In the genomic region with DNA sequence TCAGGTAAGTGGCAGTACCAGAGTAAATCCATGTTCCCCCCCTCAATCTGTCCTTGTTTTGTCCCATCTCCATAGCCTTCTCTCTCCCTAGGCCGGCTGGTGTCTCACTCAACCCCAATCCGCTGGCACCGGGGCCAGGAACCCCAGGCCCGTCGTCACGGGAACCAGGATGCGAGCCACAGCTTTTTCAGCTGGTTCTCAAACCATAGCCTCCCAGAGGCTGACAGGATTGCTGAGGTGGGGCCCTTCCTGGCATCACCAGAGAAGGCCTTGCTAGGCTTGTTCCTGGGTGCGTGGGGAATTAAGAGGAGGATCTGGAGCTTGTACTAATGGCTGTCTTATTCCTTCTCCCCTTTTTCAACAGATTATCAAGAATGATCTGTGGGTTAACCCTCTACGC, we compare ENCODE assay signal across 16 cellular contexts. TPM values are rescaled to one million over a fixed set of nuclear protein-coding genes. Genes with fewer than 3 reads are reported as not detected.
DNase-seq lines count a peak whose midpoint lies in the region; ATAC-seq and TF ChIP-seq lines count a peak whose summit lies in the region.
"Had no signal": no experiment of that assay in that cellular context is flagged by ENCODE, and none has a peak within 500 bp of the region (broad histone marks: within the 10 kb centered on the region; RNA-seq: fewer than 3 reads in every experiment).

No MANE protein-coding gene starts in this region.

- H3K9me3 Mint-ChIP-seq in activated T-cell treated with anti-CD3 and anti-CD28 coated beads, Interleukin-2, amount 50 U/mL, for 72 hours: no peaks in the 10 kb centered on the region
- no peaks in the 10 kb centered on the region for H3K9me3 Mint-ChIP-seq in activated T-cell treated with anti-CD3 and anti-CD28 coated beads, Interleukin-2, amount 50 U/mL, for 4 hours
- no peaks in the 10 kb centered on the region for H3K9me3 Mint-ChIP-seq in activated T-helper 17 cell treated with anti-CD3 and anti-CD28 coated beads, Interleukin-2, amount 50 U/mL, for 72 hours
- H3K9me3 Mint-ChIP-seq in mesothelial cell of epicardium: peaks cover 15% of the 10 kb centered on the region

- H3K27me3 Mint-ChIP-seq in activated T-cell treated with anti-CD3 and anti-CD28 coated beads, Interleukin-2, amount 50 U/mL, for 72 hours (ENCODE audit: low read depth): peaks cover 17% of the 10 kb centered on the region
- no peaks in the 10 kb centered on the region for H3K27me3 Mint-ChIP-seq in activated T-cell treated with anti-CD3 and anti-CD28 coated beads, Interleukin-2, amount 50 U/mL, for 4 hours (ENCODE audit: low read depth)
- no peaks in the 10 kb centered on the region for H3K27me3 Mint-ChIP-seq in activated T-helper 17 cell treated with anti-CD3 and anti-CD28 coated beads, Interleukin-2, amount 50 U/mL, for 72 hours
- H3K27me3 Mint-ChIP-seq in mesothelial cell of epicardium (ENCODE audit: low read depth): no peaks in the 10 kb centered on the region

- intact Hi-C loops in testis (cut with DNase I; ENCODE audit: low total_unique reads): no loop called here

- peak overlapping the region; percentile 9 to 22 for H3K4me3 Mint-ChIP-seq in activated T-cell treated with anti-CD3 and anti-CD28 coated beads, Interleukin-2, amount 50 U/mL, for 72 hours
- H3K4me3 Mint-ChIP-seq in activated T-cell treated with anti-CD3 and anti-CD28 coated beads, Interleukin-2, amount 50 U/mL, for 4 hours: no peak overlapping the region
- H3K4me3 Mint-ChIP-seq in activated T-helper 17 cell treated with anti-CD3 and anti-CD28 coated beads, Interleukin-2, amount 50 U/mL, for 72 hours: peak overlapping the region; percentile 91
- H3K4me3 Mint-ChIP-seq in mesothelial cell of epicardium: peak overlapping the region; percentile 89

- H3K4me3 ChIP-seq in testis: peak overlapping the region in 1 of 2 donors; percentile 91
- H3K4me3 ChIP-seq: left lung had no signal

- H3K36me3 ChIP-seq in testis (ENCODE audit: low read depth, missing control alignments): no peaks in the 10 kb centered on the region

- peaks cover 2% of the 10 kb centered on the region for H3K4me1 ChIP-seq in testis

- peaks cover 15 to 16% of the 10 kb centered on the region in 2 donors for H3K36me3 Mint-ChIP-seq in activated T-cell treated with anti-CD3 and anti-CD28 coated beads, Interleukin-2, amount 50 U/mL, for 72 hours (ENCODE audit: insufficient read depth in 2 of 2)
- peaks cover 32% of the 10 kb centered on the region for H3K36me3 Mint-ChIP-seq in activated T-cell treated with anti-CD3 and anti-CD28 coated beads, Interleukin-2, amount 50 U/mL, for 4 hours (ENCODE audit: insufficient read depth)
- H3K36me3 Mint-ChIP-seq in activated T-helper 17 cell treated with anti-CD3 and anti-CD28 coated beads, Interleukin-2, amount 50 U/mL, for 72 hours (ENCODE audit: low read depth): peaks cover 77% of the 10 kb centered on the region
- H3K36me3 Mint-ChIP-seq in mesothelial cell of epicardium: peaks cover 17% of the 10 kb centered on the region

- 63 to 71% methylated on average over 6 to 9 of the region's 9 CpGs for WGBS in testis, 2 donors

- TF ChIP-seq CTCF in mesothelial cell of epicardium (IDR thresholded peaks at IDR 0.05; ENCODE audit: unreplicated experiment) (no peak), testis (IDR thresholded peaks at IDR 0.05) (no peak)

- H3K27ac ChIP-seq in testis: peak overlapping the region; percentile 96 to 97
- H3K27ac ChIP-seq: left lung had no signal

- no peaks in the 10 kb centered on the region for H3K9me3 ChIP-seq in testis
- H3K9me3 ChIP-seq: left lung, SK-N-SH had no signal

- H3K27ac Mint-ChIP-seq in activated T-cell treated with anti-CD3 and anti-CD28 coated beads, Interleukin-2, amount 50 U/mL, for 72 hours: peak overlapping the region; percentile 69
- peak overlapping the region; percentile 98 for H3K27ac Mint-ChIP-seq in activated T-helper 17 cell treated with anti-CD3 and anti-CD28 coated beads, Interleukin-2, amount 50 U/mL, for 72 hours
- H3K27ac Mint-ChIP-seq in mesothelial cell of epicardium: peak overlapping the region; percentile 26

- ATAC-seq in activated T-cell treated with anti-CD3 and anti-CD28 coated beads, Interleukin-2, amount 50 U/mL, for 72 hours (replicated peaks in 1 of 2): no peak
- no peak for ATAC-seq in activated T-cell treated with anti-CD3 and anti-CD28 coated beads, Interleukin-2, amount 50 U/mL, for 4 hours
- ATAC-seq in activated T-helper 17 cell treated with anti-CD3 and anti-CD28 coated beads, Interleukin-2, amount 50 U/mL, for 72 hours (replicated peaks): no peak
- no peak for ATAC-seq in GM21576 (IDR thresholded peaks at IDR 0.05; ENCODE audit: unreplicated experiment)
- ATAC-seq: left lung, Panc1 had no signal

- DNase-seq in activated T-cell treated with anti-CD3 and anti-CD28 coated beads, Interleukin-2, amount 50 U/mL, for 72 hours: no peak
- DNase-seq in activated T-cell treated with anti-CD3 and anti-CD28 coated beads, Interleukin-2, amount 50 U/mL, for 4 hours: no peak
- DNase-seq in mesothelial cell of epicardium (ENCODE audit: low spot score in 2 of 2, unreplicated experiment in 2 of 2) (no peak), testis (no peak), dedifferentiated amniotic fluid mesenchymal stem cell (ENCODE audit: extremely low spot score) (no peak)
- no peak for DNase-seq in activated CD4-positive, CD25-positive, alpha-beta regulatory T cell treated with anti-CD3 and anti-CD28 coated beads, Interleukin-2, amount 50 U/mL, for 72 hours
- DNase-seq: activated CD4-positive, alpha-beta T cell treated with anti-CD3 and anti-CD28 coated beads, Interleukin-2, amount 50 U/mL, for 1 hour; amniotic stem cell; foreskin melanocyte; left lung; NCI-H2171 treated with DMSO at 0.1 percent for 48 hours; SK-N-SH; stimulated activated CD4-positive, alpha-beta T cell treated with anti-CD3 and anti-CD28 coated beads, Interleukin-12 subunit alpha, Interleukin-12 subunit beta, amount 100 ng/mL, for 4 hours had no signal

- H3K4me1 Mint-ChIP-seq in activated T-cell treated with anti-CD3 and anti-CD28 coated beads, Interleukin-2, amount 50 U/mL, for 72 hours (ENCODE audit: low read depth): peaks cover 64% of the 10 kb centered on the region
- peaks cover 62% of the 10 kb centered on the region for H3K4me1 Mint-ChIP-seq in activated T-cell treated with anti-CD3 and anti-CD28 coated beads, Interleukin-2, amount 50 U/mL, for 4 hours (ENCODE audit: low read depth)
- peaks cover 46% of the 10 kb centered on the region for H3K4me1 Mint-ChIP-seq in activated T-helper 17 cell treated with anti-CD3 and anti-CD28 coated beads, Interleukin-2, amount 50 U/mL, for 72 hours
- peaks cover 67% of the 10 kb centered on the region for H3K4me1 Mint-ChIP-seq in mesothelial cell of epicardium

- H3K27me3 ChIP-seq in testis: no peaks in the 10 kb centered on the region
- H3K27me3 ChIP-seq: left lung had no signal

- TF ChIP-seq POLR2A in testis (IDR thresholded peaks at IDR 0.05): no peak

RNA-seq across cellular contexts. Expression of gene TSPYL2, which starts 2.7 kb away (rescaled TPM):
- 10 to 100 TPM; 83.4 to 93.3 TPM for total RNA-seq in activated T-cell treated with anti-CD3 and anti-CD28 coated beads, Interleukin-2, amount 50 U/mL, for 72 hours
- total RNA-seq in activated T-cell treated with anti-CD3 and anti-CD28 coated beads, Interleukin-2, amount 50 U/mL, for 4 hours: 10 to 100 TPM; 55.8 to 73.3 (median 69.3) TPM
- total RNA-seq in activated T-helper 17 cell treated with anti-CD3 and anti-CD28 coated beads, Interleukin-2, amount 50 U/mL, for 72 hours: 100 to 1,000 TPM in 1 of 2 donors, 10 to 100 TPM in 1; 28.2 to 134 TPM
- total RNA-seq in mesothelial cell of epicardium (99.0 to 103 TPM (median 102 TPM) in 3 replicates), testis (100 to 1,000 TPM; 358 to 363 TPM)
- polyA plus RNA-seq in testis (ENCODE audit: insufficient read depth, low read depth, low replicate concordance): 193 TPM

RNA-seq across cellular contexts. Expression of gene KANTR, which starts 9.1 kb away (rescaled TPM):
- 10 to 100 TPM; 10.8 to 11.4 TPM for total RNA-seq in activated T-cell treated with anti-CD3 and anti-CD28 coated beads, Interleukin-2, amount 50 U/mL, for 72 hours
- 1 to 10 TPM; 3.4 to 4.1 (median 3.6) TPM for total RNA-seq in activated T-cell treated with anti-CD3 and anti-CD28 coated beads, Interleukin-2, amount 50 U/mL, for 4 hours
- 10 to 100 TPM; 18.6 to 44.9 TPM for total RNA-seq in activated T-helper 17 cell treated with anti-CD3 and anti-CD28 coated beads, Interleukin-2, amount 50 U/mL, for 72 hours
- total RNA-seq in mesothelial cell of epicardium (26.2 to 31.5 TPM (median 29.0 TPM) in 3 replicates), testis (10 to 100 TPM; 39.3 to 46.1 TPM)
- 3.0 TPM for polyA plus RNA-seq in testis (ENCODE audit: insufficient read depth, low read depth, low replicate concordance)

RNA-seq across cellular contexts. Expression of gene GPR173, which starts 36.3 kb away (rescaled TPM):
- total RNA-seq in activated T-cell treated with anti-CD3 and anti-CD28 coated beads, Interleukin-2, amount 50 U/mL, for 72 hours: under 1 TPM; 0.31 to 0.81 TPM
- under 1 TPM in 1 of 3 donors, not detected in 2; 0.05 TPM for total RNA-seq in activated T-cell treated with anti-CD3 and anti-CD28 coated beads, Interleukin-2, amount 50 U/mL, for 4 hours
- not detected for total RNA-seq in activated T-helper 17 cell treated with anti-CD3 and anti-CD28 coated beads, Interleukin-2, amount 50 U/mL, for 72 hours
- total RNA-seq in mesothelial cell of epicardium (27.2 to 29.0 TPM (median 28.5 TPM) in 3 replicates), testis (1 to 10 TPM; 2.8 to 3.8 TPM)
- polyA plus RNA-seq in testis (ENCODE audit: insufficient read depth, low read depth, low replicate concordance): 2.4 TPM

Comparison
In these comparisons a context has a peak if more than half of its experiments do, and no peak if none do; other contexts are left out.
1. H3K27ac Mint-ChIP-seq: peak in every context shown above with its lines; median percentile 98 in activated T-helper 17 cell treated with anti-CD3 and anti-CD28 coated beads, Interleukin-2, amount 50 U/mL, for 72 hours; 69 in activated T-cell treated with anti-CD3 and anti-CD28 coated beads, Interleukin-2, amount 50 U/mL, for 72 hours; 26 in mesothelial cell of epicardium.